ENCODE assay signal across 17 cellular contexts in genomic region chr12:120670667-120671066, GRCh38. TPM values are rescaled to one million over a fixed set of nuclear protein-coding genes. Genes with fewer than 3 reads are reported as not detected.
"Had no signal": no experiment of that assay in that cellular context is flagged by ENCODE, and none has a peak within 500 bp of the region (broad histone marks: within the 10 kb centered on the region; RNA-seq: fewer than 3 reads in every experiment).

No MANE protein-coding gene starts in this region.

- H3K27ac ChIP-seq: ascending aorta, dorsolateral prefrontal cortex, skin epidermis had no signal

- FAIRE-seq: bronchial epithelial cell, endometrium, urothelium cell line had no signal

- H3K9me3 Mint-ChIP-seq: activated naive CD8-positive, alpha-beta T cell treated with anti-CD3 and anti-CD28 coated beads, Interleukin-2, amount 50 U/mL, for 24 hours; natural killer cell had no signal

- DNase-seq: activated CD4-positive, alpha-beta T cell treated with anti-CD3 and anti-CD28 coated beads for 36 hours; activated CD8-positive, alpha-beta T cell treated with anti-CD3 and anti-CD28 coated beads, Interleukin-2, amount 10 ng/mL, durations not matched to agents 7 days and 5 days; activated naive CD4-positive, alpha-beta T cell treated with Interleukin-2 at 50 U/mL for 16 hours; activated naive CD8-positive, alpha-beta T cell treated with anti-CD3 and anti-CD28 coated beads, Interleukin-2, amount 50 U/mL, for 24 hours; dorsolateral prefrontal cortex; esophagus squamous epithelium; foreskin fibroblast; mammary epithelial cell; natural killer cell; T-helper 9 cell; thyroid gland had no signal

- H3K27me3 ChIP-seq: ascending aorta, dorsolateral prefrontal cortex, esophagus squamous epithelium, thyroid gland had no signal

- H3K27ac Mint-ChIP-seq: activated CD4-positive, alpha-beta T cell treated with anti-CD3 and anti-CD28 coated beads for 36 hours; activated CD8-positive, alpha-beta T cell treated with anti-CD3 and anti-CD28 coated beads, Interleukin-2, amount 10 ng/mL, durations not matched to agents 7 days and 5 days; activated naive CD8-positive, alpha-beta T cell treated with anti-CD3 and anti-CD28 coated beads, Interleukin-2, amount 50 U/mL, for 24 hours; natural killer cell had no signal

- H3K36me3 Mint-ChIP-seq: natural killer cell had no signal

- H3K4me3 ChIP-seq: ascending aorta, dorsolateral prefrontal cortex, esophagus squamous epithelium, skin epidermis, thyroid gland had no signal

- ATAC-seq: activated CD4-positive, alpha-beta T cell treated with anti-CD3 and anti-CD28 coated beads for 36 hours; activated CD8-positive, alpha-beta T cell treated with anti-CD3 and anti-CD28 coated beads, Interleukin-2, amount 10 ng/mL, durations not matched to agents 7 days and 5 days; activated naive CD8-positive, alpha-beta T cell treated with anti-CD3 and anti-CD28 coated beads, Interleukin-2, amount 50 U/mL, for 24 hours; left lobe of liver; natural killer cell had no signal

- H3K4me3 Mint-ChIP-seq: activated CD4-positive, alpha-beta T cell treated with anti-CD3 and anti-CD28 coated beads for 36 hours; activated CD8-positive, alpha-beta T cell treated with anti-CD3 and anti-CD28 coated beads, Interleukin-2, amount 10 ng/mL, durations not matched to agents 7 days and 5 days; activated naive CD8-positive, alpha-beta T cell treated with anti-CD3 and anti-CD28 coated beads, Interleukin-2, amount 50 U/mL, for 24 hours; natural killer cell had no signal

- H3K27me3 Mint-ChIP-seq: activated naive CD8-positive, alpha-beta T cell treated with anti-CD3 and anti-CD28 coated beads, Interleukin-2, amount 50 U/mL, for 24 hours had no signal

- H3K36me3 ChIP-seq: ascending aorta, esophagus squamous epithelium, thyroid gland had no signal

- H3K4me1 Mint-ChIP-seq: activated CD4-positive, alpha-beta T cell treated with anti-CD3 and anti-CD28 coated beads for 36 hours; natural killer cell had no signal

RNA-seq across cellular contexts. Expression of gene CABP1, which starts 30.2 kb away (rescaled TPM):
- total RNA-seq: bronchial epithelial cell, natural killer cell had no signal
